ENCODE assay signal across 16 cellular contexts in genomic region chr12:64968989-64969819, GRCh38.
A peak's percentile ranks its signal among the peaks of the same experiment; 100 is the strongest.
DNase-seq lines count a peak whose midpoint lies in the region; ATAC-seq, FAIRE-seq and TF ChIP-seq lines count a peak whose summit lies in the region.
"Had no signal": no experiment of that assay in that cellular context is flagged by ENCODE, and none has a peak within 500 bp of the region (broad histone marks: within the 10 kb centered on the region; RNA-seq: fewer than 3 reads in every experiment).

No MANE protein-coding gene starts in this region.

- BruUV-seq in K562 (replicated peaks; lab: Mats Ljungman, UMichigan), result no TSS peak

- intact Hi-C loops in K562 (cut with micrococcal nuclease) (no loop called here), heart right ventricle (cut with DNase I) (no loop called here)
- intact Hi-C loops in activated CD4-positive, alpha-beta T cell treated with anti-CD3 and anti-CD28 coated beads, Interleukin-2, amount 10 ng/mL, durations not matched to agents 24 days and 14 days (cut with micrococcal nuclease), result no loop called here

- no peak overlapping the region for H3K27ac Mint-ChIP-seq in activated CD4-positive, alpha-beta T cell treated with anti-CD3 and anti-CD28 coated beads, Interleukin-2, amount 10 ng/mL, durations not matched to agents 24 days and 14 days
- H3K27ac Mint-ChIP-seq: CD8-positive, alpha-beta memory T cell had no signal

- FAIRE-seq in K562 (lab: Jason Lieb, UNC), result no peak

- H3K4me1 Mint-ChIP-seq in activated CD4-positive, alpha-beta T cell treated with anti-CD3 and anti-CD28 coated beads, Interleukin-2, amount 10 ng/mL, durations not matched to agents 24 days and 14 days, result no peaks in the 10 kb centered on the region
- H3K4me1 Mint-ChIP-seq: CD8-positive, alpha-beta memory T cell; central memory CD8-positive, alpha-beta T cell had no signal

- no peak overlapping the region for H3K4me3 ChIP-seq in BJ (ENCODE audit: low read depth, low read length)
- H3K4me3 ChIP-seq in KMS-11 (IDR thresholded peaks at IDR 0.05; ENCODE audit: insufficient read depth, low read depth, low read length), result no peak overlapping the region
- H3K4me3 ChIP-seq in K562, result no peak overlapping the region
- H3K4me3 ChIP-seq in heart right ventricle, result no peak overlapping the region
- H3K4me3 ChIP-seq: esophagus muscularis mucosa had no signal

- peak overlapping the region; percentile 13; the same call in 1 of the 2 replicates for H3K9ac ChIP-seq in KMS-11
- no peak overlapping the region for H3K9ac ChIP-seq in K562 (ENCODE audit: insufficient read depth in 1 of 2, low read depth in 2 of 2, low read length in 2 of 2)

- CTCF ChIA-PET in BJ (lab: Yijun Ruan, JAX) (no interaction called here), K562 (lab: Yijun Ruan, JAX; ENCODE audit: low intra/inter-chr PET ratio) (no interaction called here)

- in situ Hi-C loops in K562 (cut with MboI), result no loop called here

- peaks cover 21% of the 10 kb centered on the region for H3K4me1 ChIP-seq in KMS-11 (ENCODE audit: low read depth, poor library complexity, severe bottlenecking)
- H3K4me1 ChIP-seq in K562 (replicated peaks in 1 of 2; ENCODE audit: control insufficient read depth in 2 of 2, insufficient read depth in 2 of 2, low read length in 2 of 2), result no peaks in the 10 kb centered on the region
- H3K4me1 ChIP-seq in heart right ventricle, result no peaks in the 10 kb centered on the region
- H3K4me1 ChIP-seq: esophagus muscularis mucosa had no signal

- peak; percentile 26 for DNase-seq in BJ (ENCODE audit: low read depth)
- no peak for DNase-seq in K562 (ENCODE audit: extremely low read depth in 1 of 4, low spot score in 3 of 4)
- DNase-seq in kidney glomerular epithelial cell (lab: John Stamatoyannopoulos, UW), result peak; percentile 86
- no peak for DNase-seq in mesenteric fat pad (ENCODE audit: low spot score)
- DNase-seq in heart right ventricle, result no peak
- DNase-seq in NCI-H748 (lab: John Stamatoyannopoulos, UW; ENCODE audit: unreplicated experiment), result no peak
- DNase-seq in activated CD4-positive, alpha-beta T cell treated with anti-CD3 and anti-CD28 coated beads, Interleukin-2, amount 10 ng/mL, durations not matched to agents 24 days and 14 days, result no peak
- DNase-seq: activated CD4-positive, alpha-beta T cell treated with anti-CD3 and anti-CD28 coated beads, Interleukin-2, amount 50 U/mL, for 1 hour; CD8-positive, alpha-beta memory T cell; left colon; NCI-H1694; NCI-H69; nucleus accumbens had no signal

- H3K27me3 ChIP-seq in BJ (ENCODE audit: control insufficient read depth, insufficient read depth, low read length), result peaks cover 4% of the 10 kb centered on the region; the same call in 1 of the 2 replicates
- no peaks in the 10 kb centered on the region for H3K27me3 ChIP-seq in KMS-11 (ENCODE audit: insufficient read depth, low read depth)
- H3K27me3 ChIP-seq in K562 (ENCODE audit: control insufficient read depth in 2 of 2, insufficient read depth in 2 of 2, low read length in 2 of 2), result no peaks in the 10 kb centered on the region
- H3K27me3 ChIP-seq in heart right ventricle, result peaks cover 0 to 9% (median 0%) of the 10 kb centered on the region in 7 donors
- H3K27me3 ChIP-seq: esophagus muscularis mucosa had no signal

- POLR2A ChIA-PET in BJ (lab: Charles Lee) (no interaction called here), K562 (lab: Yijun Ruan, JAX) (interaction anchor here (1.2 kb wide), 1 partner anchor 24 kb away, joined by 3 read pairs; no protein-coding TSS in a partner anchor)

- TF ChIP-seq RAD21 in K562 (CRISPR knock-in tag; conservative IDR thresholded peaks at IDR 0.05 in 1 of 2, IDR thresholded peaks at IDR 0.05 in 1 of 2), result no peak

- TF ChIP-seq EP300 in K562 (IDR thresholded peaks at IDR 0.05; ENCODE audit: low read length), result no peak

- H3K27ac ChIP-seq in KMS-11 (peak overlapping the region; percentile 21), K562 (ENCODE audit: extremely low read depth, low read depth, low read length) (no peak overlapping the region), heart right ventricle (no peak overlapping the region)
- H3K27ac ChIP-seq: esophagus muscularis mucosa had no signal

- H3K4me3 Mint-ChIP-seq in activated CD4-positive, alpha-beta T cell treated with anti-CD3 and anti-CD28 coated beads, Interleukin-2, amount 10 ng/mL, durations not matched to agents 24 days and 14 days, result no peak overlapping the region
- H3K4me3 Mint-ChIP-seq: CD8-positive, alpha-beta memory T cell; central memory CD8-positive, alpha-beta T cell had no signal

- no peaks in the 10 kb centered on the region for H4K20me1 ChIP-seq in KMS-11 (ENCODE audit: insufficient read depth)
- no peaks in the 10 kb centered on the region for H4K20me1 ChIP-seq in K562 (replicated peaks; ENCODE audit: control insufficient read depth, insufficient read depth, low read length)

- H3K36me3 ChIP-seq in BJ (ENCODE audit: control insufficient read depth, insufficient read depth, low read length) (no peaks in the 10 kb centered on the region), KMS-11 (ENCODE audit: insufficient read depth) (no peaks in the 10 kb centered on the region), K562 (ENCODE audit: control insufficient read depth, insufficient read depth, low read length) (no peaks in the 10 kb centered on the region), heart right ventricle (no peaks in the 10 kb centered on the region)
- H3K36me3 ChIP-seq: esophagus muscularis mucosa had no signal

- no peaks in the 10 kb centered on the region for H3K36me3 Mint-ChIP-seq in activated CD4-positive, alpha-beta T cell treated with anti-CD3 and anti-CD28 coated beads, Interleukin-2, amount 10 ng/mL, durations not matched to agents 24 days and 14 days (ENCODE audit: low read depth)
- H3K36me3 Mint-ChIP-seq: CD8-positive, alpha-beta memory T cell had no signal

- H3K4me2 ChIP-seq in KMS-11 (peak overlapping the region; percentile 33), K562 (ENCODE audit: insufficient read depth, low read length) (no peak overlapping the region)

- H3K9me3 ChIP-seq in K562 (replicated peaks; ENCODE audit: control insufficient read depth, insufficient read depth, low read depth, low read length) (no peaks in the 10 kb centered on the region), heart right ventricle (peaks cover 0 to 7% (median 0%) of the 10 kb centered on the region in 11 donors)
- H3K9me3 ChIP-seq: esophagus muscularis mucosa had no signal

- peaks cover 3% of the 10 kb centered on the region for H3K27me3 Mint-ChIP-seq in activated CD4-positive, alpha-beta T cell treated with anti-CD3 and anti-CD28 coated beads, Interleukin-2, amount 10 ng/mL, durations not matched to agents 24 days and 14 days

- H3K9me1 ChIP-seq in K562 (ENCODE audit: control insufficient read depth, insufficient read depth, low read length), result no peaks in the 10 kb centered on the region

- no peaks in the 10 kb centered on the region for H3K9me3 Mint-ChIP-seq in activated CD4-positive, alpha-beta T cell treated with anti-CD3 and anti-CD28 coated beads, Interleukin-2, amount 10 ng/mL, durations not matched to agents 24 days and 14 days

- H3K79me2 ChIP-seq in KMS-11 (ENCODE audit: insufficient read depth, low read depth), result no peaks in the 10 kb centered on the region
- no peaks in the 10 kb centered on the region for H3K79me2 ChIP-seq in K562 (ENCODE audit: control insufficient read depth, insufficient read depth, low read length)

- ATAC-seq in K562, result no peak
- no peak for ATAC-seq in heart right ventricle
- ATAC-seq: left colon had no signal

- peak overlapping the region; percentile 16; the same call in 1 of the 2 replicates for H2AFZ ChIP-seq in KMS-11 (ENCODE audit: low read depth)
- H2AFZ ChIP-seq in K562 (ENCODE audit: low read depth, low read length), result peak overlapping the region; percentile 70

- TF ChIP-seq CTCF in BJ (IDR thresholded peaks at IDR 0.05; ENCODE audit: insufficient read depth, low read depth, low read length) (no peak), KMS-11 (conservative IDR thresholded peaks at IDR 0.05; ENCODE audit: low read depth, low read length) (no peak), K562 (IDR thresholded peaks at IDR 0.05 in 2 of 3, conservative IDR thresholded peaks at IDR 0.05 in 1 of 3; ENCODE audit: insufficient read depth in 2 of 3, low read depth in 1 of 3, low read length in 3 of 3) (no peak), heart right ventricle (IDR thresholded peaks at IDR 0.05) (no peak)

- no peak for TF ChIP-seq POLR2A in K562 (conservative IDR thresholded peaks at IDR 0.05)

TF ChIP-seq in K562, 482 proteins besides CTCF, POLR2A, EP300 and RAD21 (continues in another document):
- no peak for TF ChIP-seq NUFIP1 (IDR thresholded peaks at IDR 0.05; ENCODE audit: partially characterized antibody)
- TF ChIP-seq NFE2 (IDR thresholded peaks at IDR 0.05; ENCODE audit: low read depth), result peak; percentile 66; the same call in 1 of the 2 replicates
- no peak for TF ChIP-seq RBM14 (IDR thresholded peaks at IDR 0.05; ENCODE audit: borderline replicate concordance, insufficient read depth, low read depth, low read length)
- TF ChIP-seq FOXA3 (CRISPR knock-in tag; conservative IDR thresholded peaks at IDR 0.05 in 1 of 2, IDR thresholded peaks at IDR 0.05 in 1 of 2), result no peak
- no peak for TF ChIP-seq JUNB (CRISPR knock-in tag; conservative IDR thresholded peaks at IDR 0.05)
- no peak for TF ChIP-seq RNF2 (IDR thresholded peaks at IDR 0.05)
- no peak for TF ChIP-seq FOXP1 (CRISPR knock-in tag; IDR thresholded peaks at IDR 0.05)
- no peak for TF ChIP-seq PURB (CRISPR knock-in tag; IDR thresholded peaks at IDR 0.05; ENCODE audit: low read depth)
- TF ChIP-seq, protein P1, sequence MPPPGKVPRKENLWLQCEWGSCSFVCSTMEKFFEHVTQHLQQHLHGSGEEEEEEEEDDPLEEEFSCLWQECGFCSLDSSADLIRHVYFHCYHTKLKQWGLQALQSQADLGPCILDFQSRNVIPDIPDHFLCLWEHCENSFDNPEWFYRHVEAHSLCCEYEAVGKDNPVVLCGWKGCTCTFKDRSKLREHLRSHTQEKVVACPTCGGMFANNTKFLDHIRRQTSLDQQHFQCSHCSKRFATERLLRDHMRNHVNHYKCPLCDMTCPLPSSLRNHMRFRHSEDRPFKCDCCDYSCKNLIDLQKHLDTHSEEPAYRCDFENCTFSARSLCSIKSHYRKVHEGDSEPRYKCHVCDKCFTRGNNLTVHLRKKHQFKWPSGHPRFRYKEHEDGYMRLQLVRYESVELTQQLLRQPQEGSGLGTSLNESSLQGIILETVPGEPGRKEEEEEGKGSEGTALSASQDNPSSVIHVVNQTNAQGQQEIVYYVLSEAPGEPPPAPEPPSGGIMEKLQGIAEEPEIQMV (tag; conservative IDR thresholded peaks at IDR 0.05; ENCODE audit: low read depth), result no peak
- no peak for TF ChIP-seq GTF2A2 (tag; IDR thresholded peaks at IDR 0.05)
- TF ChIP-seq RBM39 (optimal IDR thresholded peaks at IDR 0.05; ENCODE audit: low read depth, low read length), result no peak
- no peak for TF ChIP-seq MXD1 (CRISPR knock-in tag; IDR thresholded peaks at IDR 0.05; ENCODE audit: borderline replicate concordance, poor library complexity, severe bottlenecking)
- TF ChIP-seq ZBTB17 (CRISPR knock-in tag; IDR thresholded peaks at IDR 0.05), result no peak

Comparison
In these comparisons a context has a peak if more than half of its experiments do, and no peak if none do; other contexts are left out.
1. DNase-seq: peak in BJ (single experiment) and kidney glomerular epithelial cell (single experiment); none in K562 (0 of 4), mesenteric fat pad (single experiment), heart right ventricle (0 of 2), NCI-H748 (single experiment) and activated CD4-positive, alpha-beta T cell treated with anti-CD3 and anti-CD28 coated beads, Interleukin-2, amount 10 ng/mL, durations not matched to agents 24 days and 14 days (single experiment).